1 cellular context compared by ENCODE assay signal in the genomic region with DNA sequence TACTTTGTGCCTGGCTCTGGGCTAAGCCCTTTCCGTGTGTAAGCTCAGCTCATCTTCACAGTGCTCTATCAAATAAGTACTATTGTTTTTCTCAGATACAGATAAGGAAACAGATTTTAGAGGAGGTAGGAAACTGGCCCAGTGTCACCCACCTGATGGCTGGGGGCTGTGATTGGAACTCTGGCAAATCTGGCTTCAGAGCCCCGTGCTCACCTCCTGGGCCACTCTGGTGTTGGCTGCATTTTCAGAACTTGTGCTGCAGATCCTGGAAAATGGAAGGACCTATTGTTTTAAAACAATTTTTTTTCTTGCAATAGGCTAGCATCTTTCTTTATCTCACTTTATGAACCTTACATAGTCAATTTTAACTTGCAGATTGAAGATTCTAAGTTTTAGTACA.
TF ChIP-seq lines count a peak whose summit lies in the region.

No MANE protein-coding gene starts in this region.

TF ChIP-seq in GM23338, 12 proteins besides CTCF, POLR2A, EP300 and RAD21:
- TF ChIP-seq, protein P1, sequence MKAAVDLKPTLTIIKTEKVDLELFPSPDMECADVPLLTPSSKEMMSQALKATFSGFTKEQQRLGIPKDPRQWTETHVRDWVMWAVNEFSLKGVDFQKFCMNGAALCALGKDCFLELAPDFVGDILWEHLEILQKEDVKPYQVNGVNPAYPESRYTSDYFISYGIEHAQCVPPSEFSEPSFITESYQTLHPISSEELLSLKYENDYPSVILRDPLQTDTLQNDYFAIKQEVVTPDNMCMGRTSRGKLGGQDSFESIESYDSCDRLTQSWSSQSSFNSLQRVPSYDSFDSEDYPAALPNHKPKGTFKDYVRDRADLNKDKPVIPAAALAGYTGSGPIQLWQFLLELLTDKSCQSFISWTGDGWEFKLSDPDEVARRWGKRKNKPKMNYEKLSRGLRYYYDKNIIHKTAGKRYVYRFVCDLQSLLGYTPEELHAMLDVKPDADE (IDR thresholded peaks at IDR 0.05): no peak
- TF ChIP-seq EZH2 (IDR thresholded peaks at IDR 0.05; ENCODE audit: low read depth, unreplicated experiment): no peak
- TF ChIP-seq CREB1 (CRISPR knock-in tag; IDR thresholded peaks at IDR 0.05; ENCODE audit: low read depth): no peak
- TF ChIP-seq EZH2phosphoT487 (IDR thresholded peaks at IDR 0.05; ENCODE audit: unreplicated experiment): no peak
- TF ChIP-seq ZNF331 (CRISPR knock-in tag; IDR thresholded peaks at IDR 0.05; ENCODE audit: low read depth): no peak
- no peak for TF ChIP-seq ZNF114 (CRISPR knock-in tag; IDR thresholded peaks at IDR 0.05)
- TF ChIP-seq, protein P2, sequence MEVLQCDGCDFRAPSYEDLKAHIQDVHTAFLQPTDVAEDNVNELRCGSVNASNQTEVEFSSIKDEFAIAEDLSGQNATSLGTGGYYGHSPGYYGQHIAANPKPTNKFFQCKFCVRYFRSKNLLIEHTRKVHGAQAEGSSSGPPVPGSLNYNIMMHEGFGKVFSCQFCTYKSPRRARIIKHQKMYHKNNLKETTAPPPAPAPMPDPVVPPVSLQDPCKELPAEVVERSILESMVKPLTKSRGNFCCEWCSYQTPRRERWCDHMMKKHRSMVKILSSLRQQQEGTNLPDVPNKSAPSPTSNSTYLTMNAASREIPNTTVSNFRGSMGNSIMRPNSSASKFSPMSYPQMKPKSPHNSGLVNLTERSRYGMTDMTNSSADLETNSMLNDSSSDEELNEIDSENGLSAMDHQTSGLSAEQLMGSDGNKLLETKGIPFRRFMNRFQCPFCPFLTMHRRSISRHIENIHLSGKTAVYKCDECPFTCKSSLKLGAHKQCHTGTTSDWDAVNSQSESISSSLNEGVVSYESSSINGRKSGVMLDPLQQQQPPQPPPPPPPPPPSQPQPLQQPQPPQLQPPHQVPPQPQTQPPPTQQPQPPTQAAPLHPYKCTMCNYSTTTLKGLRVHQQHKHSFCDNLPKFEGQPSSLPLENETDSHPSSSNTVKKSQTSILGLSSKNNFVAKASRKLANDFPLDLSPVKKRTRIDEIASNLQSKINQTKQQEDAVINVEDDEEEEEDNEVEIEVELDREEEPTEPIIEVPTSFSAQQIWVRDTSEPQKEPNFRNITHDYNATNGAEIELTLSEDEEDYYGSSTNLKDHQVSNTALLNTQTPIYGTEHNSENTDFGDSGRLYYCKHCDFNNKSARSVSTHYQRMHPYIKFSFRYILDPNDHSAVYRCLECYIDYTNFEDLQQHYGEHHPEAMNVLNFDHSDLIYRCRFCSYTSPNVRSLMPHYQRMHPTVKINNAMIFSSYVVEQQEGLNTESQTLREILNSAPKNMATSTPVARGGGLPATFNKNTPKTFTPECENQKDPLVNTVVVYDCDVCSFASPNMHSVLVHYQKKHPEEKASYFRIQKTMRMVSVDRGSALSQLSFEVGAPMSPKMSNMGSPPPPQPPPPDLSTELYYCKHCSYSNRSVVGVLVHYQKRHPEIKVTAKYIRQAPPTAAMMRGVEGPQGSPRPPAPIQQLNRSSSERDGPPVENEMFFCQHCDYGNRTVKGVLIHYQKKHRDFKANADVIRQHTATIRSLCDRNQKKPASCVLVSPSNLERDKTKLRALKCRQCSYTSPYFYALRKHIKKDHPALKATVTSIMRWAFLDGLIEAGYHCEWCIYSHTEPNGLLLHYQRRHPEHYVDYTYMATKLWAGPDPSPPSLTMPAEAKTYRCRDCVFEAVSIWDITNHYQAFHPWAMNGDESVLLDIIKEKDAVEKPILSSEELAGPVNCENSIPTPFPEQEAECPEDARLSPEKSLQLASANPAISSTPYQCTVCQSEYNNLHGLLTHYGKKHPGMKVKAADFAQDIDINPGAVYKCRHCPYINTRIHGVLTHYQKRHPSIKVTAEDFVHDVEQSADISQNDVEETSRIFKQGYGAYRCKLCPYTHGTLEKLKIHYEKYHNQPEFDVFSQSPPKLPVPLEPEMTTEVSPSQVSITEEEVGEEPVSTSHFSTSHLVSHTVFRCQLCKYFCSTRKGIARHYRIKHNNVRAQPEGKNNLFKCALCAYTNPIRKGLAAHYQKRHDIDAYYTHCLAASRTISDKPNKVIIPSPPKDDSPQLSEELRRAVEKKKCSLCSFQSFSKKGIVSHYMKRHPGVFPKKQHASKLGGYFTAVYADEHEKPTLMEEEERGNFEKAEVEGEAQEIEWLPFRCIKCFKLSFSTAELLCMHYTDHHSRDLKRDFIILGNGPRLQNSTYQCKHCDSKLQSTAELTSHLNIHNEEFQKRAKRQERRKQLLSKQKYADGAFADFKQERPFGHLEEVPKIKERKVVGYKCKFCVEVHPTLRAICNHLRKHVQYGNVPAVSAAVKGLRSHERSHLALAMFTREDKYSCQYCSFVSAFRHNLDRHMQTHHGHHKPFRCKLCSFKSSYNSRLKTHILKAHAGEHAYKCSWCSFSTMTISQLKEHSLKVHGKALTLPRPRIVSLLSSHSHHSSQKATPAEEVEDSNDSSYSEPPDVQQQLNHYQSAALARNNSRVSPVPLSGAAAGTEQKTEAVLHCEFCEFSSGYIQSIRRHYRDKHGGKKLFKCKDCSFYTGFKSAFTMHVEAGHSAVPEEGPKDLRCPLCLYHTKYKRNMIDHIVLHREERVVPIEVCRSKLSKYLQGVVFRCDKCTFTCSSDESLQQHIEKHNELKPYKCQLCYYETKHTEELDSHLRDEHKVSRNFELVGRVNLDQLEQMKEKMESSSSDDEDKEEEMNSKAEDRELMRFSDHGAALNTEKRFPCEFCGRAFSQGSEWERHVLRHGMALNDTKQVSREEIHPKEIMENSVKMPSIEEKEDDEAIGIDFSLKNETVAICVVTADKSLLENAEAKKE (CRISPR knock-in tag; IDR thresholded peaks at IDR 0.05): no peak
- TF ChIP-seq, protein P3, sequence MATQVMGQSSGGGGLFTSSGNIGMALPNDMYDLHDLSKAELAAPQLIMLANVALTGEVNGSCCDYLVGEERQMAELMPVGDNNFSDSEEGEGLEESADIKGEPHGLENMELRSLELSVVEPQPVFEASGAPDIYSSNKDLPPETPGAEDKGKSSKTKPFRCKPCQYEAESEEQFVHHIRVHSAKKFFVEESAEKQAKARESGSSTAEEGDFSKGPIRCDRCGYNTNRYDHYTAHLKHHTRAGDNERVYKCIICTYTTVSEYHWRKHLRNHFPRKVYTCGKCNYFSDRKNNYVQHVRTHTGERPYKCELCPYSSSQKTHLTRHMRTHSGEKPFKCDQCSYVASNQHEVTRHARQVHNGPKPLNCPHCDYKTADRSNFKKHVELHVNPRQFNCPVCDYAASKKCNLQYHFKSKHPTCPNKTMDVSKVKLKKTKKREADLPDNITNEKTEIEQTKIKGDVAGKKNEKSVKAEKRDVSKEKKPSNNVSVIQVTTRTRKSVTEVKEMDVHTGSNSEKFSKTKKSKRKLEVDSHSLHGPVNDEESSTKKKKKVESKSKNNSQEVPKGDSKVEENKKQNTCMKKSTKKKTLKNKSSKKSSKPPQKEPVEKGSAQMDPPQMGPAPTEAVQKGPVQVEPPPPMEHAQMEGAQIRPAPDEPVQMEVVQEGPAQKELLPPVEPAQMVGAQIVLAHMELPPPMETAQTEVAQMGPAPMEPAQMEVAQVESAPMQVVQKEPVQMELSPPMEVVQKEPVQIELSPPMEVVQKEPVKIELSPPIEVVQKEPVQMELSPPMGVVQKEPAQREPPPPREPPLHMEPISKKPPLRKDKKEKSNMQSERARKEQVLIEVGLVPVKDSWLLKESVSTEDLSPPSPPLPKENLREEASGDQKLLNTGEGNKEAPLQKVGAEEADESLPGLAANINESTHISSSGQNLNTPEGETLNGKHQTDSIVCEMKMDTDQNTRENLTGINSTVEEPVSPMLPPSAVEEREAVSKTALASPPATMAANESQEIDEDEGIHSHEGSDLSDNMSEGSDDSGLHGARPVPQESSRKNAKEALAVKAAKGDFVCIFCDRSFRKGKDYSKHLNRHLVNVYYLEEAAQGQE (IDR thresholded peaks at IDR 0.05; ENCODE audit: unreplicated experiment): no peak
- no peak for TF ChIP-seq NANOG (IDR thresholded peaks at IDR 0.05; ENCODE audit: borderline replicate concordance)
- TF ChIP-seq STAT1 (IDR thresholded peaks at IDR 0.05; ENCODE audit: unreplicated experiment): no peak
- TF ChIP-seq JUNB (IDR thresholded peaks at IDR 0.05; ENCODE audit: unreplicated experiment): no peak
- no peak for TF ChIP-seq POLR2AphosphoS5 (IDR thresholded peaks at IDR 0.05; ENCODE audit: low read depth)
